12 cellular contexts compared by ENCODE assay signal in the genomic region with DNA sequence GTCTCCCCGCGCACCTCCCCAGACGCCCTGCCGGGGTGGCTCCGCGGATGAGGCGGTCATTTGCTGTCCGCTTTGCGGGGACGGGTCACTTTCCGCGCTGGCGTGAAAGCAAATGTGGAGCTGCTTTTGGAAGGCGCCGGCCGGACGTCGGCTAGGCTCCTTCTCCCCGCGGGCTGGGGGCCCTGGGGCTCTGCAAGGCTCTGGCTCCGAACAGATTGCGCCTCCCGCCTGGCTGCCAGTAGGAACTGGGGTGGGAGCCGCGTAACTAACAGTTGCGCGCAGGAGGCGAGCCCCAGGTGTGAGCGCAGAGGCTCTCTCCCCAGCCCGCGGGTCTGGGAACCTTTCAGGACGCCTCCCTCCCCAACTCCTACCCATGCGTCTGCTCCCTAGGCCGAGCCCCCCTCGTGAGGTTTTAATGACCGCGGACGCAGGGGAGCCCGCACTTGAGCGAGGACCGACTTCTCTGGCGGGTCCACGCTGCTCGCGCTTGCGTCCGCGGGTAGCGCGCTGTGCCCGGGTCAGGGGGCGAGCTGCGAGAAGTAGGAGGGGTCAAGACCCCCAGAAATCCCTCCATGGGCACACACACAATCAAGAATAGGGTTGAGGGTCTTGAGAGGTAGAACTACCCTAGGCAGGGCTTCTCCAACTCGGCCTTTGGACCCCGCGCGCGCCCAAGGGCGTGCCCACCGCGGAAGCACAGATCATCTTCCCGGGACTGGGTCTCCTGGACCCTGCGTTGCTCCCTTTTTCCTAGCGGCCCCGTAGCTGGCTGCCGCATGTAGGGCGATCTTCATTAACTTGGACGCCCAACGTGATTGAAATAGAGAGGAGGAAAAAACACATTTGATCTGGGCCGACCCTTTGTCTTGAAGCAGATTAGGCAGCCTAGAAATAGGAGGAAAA.
DNase-seq lines count a peak whose midpoint lies in the region; ATAC-seq and TF ChIP-seq lines count a peak whose summit lies in the region.
"Had no signal": no experiment of that assay in that cellular context is flagged by ENCODE, and none has a peak within 500 bp of the region (broad histone marks: within the 10 kb centered on the region; RNA-seq: fewer than 3 reads in every experiment).

No MANE protein-coding gene starts in this region.

- no peak for TF ChIP-seq EP300 in ovary (IDR thresholded peaks at IDR 0.05)

- peak; percentile 49 for ATAC-seq in foreskin keratinocyte
- no peak for ATAC-seq in activated T-cell treated with anti-CD3 and anti-CD28 coated beads, Interleukin-2, amount 50 U/mL, for 72 hours (replicated peaks in 1 of 2)
- no peak for ATAC-seq in left ventricle myocardium superior
- ATAC-seq: natural killer cell had no signal

- H3K9me3 ChIP-seq in AG04450 (ENCODE audit: control insufficient read depth, insufficient read depth, low read length): no peaks in the 10 kb centered on the region
- no peaks in the 10 kb centered on the region for H3K9me3 ChIP-seq in NT2/D1 (ENCODE audit: insufficient read depth, low read length)
- no peaks in the 10 kb centered on the region for H3K9me3 ChIP-seq in ovary

- H3K27me3 ChIP-seq in AG04450 (ENCODE audit: control insufficient read depth, insufficient read depth, low read length): no peaks in the 10 kb centered on the region
- peaks cover 74% of the 10 kb centered on the region for H3K27me3 ChIP-seq in NT2/D1 (ENCODE audit: insufficient read depth, insufficient read length)
- peaks cover 78% of the 10 kb centered on the region for H3K27me3 ChIP-seq in foreskin keratinocyte
- no peaks in the 10 kb centered on the region for H3K27me3 ChIP-seq in ovary

- H3K27me3 Mint-ChIP-seq in activated T-cell treated with anti-CD3 and anti-CD28 coated beads, Interleukin-2, amount 50 U/mL, for 72 hours (ENCODE audit: low read depth): peaks cover 42% of the 10 kb centered on the region

- no peak overlapping the region for H3K4me3 Mint-ChIP-seq in activated T-cell treated with anti-CD3 and anti-CD28 coated beads, Interleukin-2, amount 50 U/mL, for 72 hours
- H3K4me3 Mint-ChIP-seq: natural killer cell; T-helper 1 cell treated with Interleukin-12 subunit alpha and Interleukin-12 subunit beta and Interleukin-4 antibody, amounts not matched to agents 30 μg/mL and 1 μg/mL, for 36 hours had no signal

- no peaks in the 10 kb centered on the region for H3K9me3 Mint-ChIP-seq in activated T-cell treated with anti-CD3 and anti-CD28 coated beads, Interleukin-2, amount 50 U/mL, for 72 hours
- H3K9me3 Mint-ChIP-seq: natural killer cell; T-helper 1 cell treated with Interleukin-12 subunit alpha and Interleukin-12 subunit beta and Interleukin-4 antibody, amounts not matched to agents 30 μg/mL and 1 μg/mL, for 36 hours had no signal

- H3K4me3 ChIP-seq in AG04450 (ENCODE audit: low read depth, low read length) (peak overlapping the region; percentile 62), NT2/D1 (ENCODE audit: insufficient read length, low read depth) (peak overlapping the region; percentile 45), ovary (peak overlapping the region; percentile 50)

- DNase-seq in AG04450 (ENCODE audit: low read depth, low spot score) (no peak), NT2/D1 (ENCODE audit: low read depth, low spot score) (no peak), foreskin keratinocyte (no peak), ovary (peak; percentile 46 to 73 (median 62)), HT-29 (ENCODE audit: low spot score) (no peak), left ventricle myocardium superior (no peak)
- no peak for DNase-seq in activated T-cell treated with anti-CD3 and anti-CD28 coated beads, Interleukin-2, amount 50 U/mL, for 72 hours
- DNase-seq in stimulated activated CD4-positive, alpha-beta T cell treated with anti-CD3 and anti-CD28 coated beads, Interleukin-2, amount 100 ng/mL, for 48 hours: no peak
- DNase-seq: activated T-cell treated with anti-CD3 and anti-CD28 coated beads, Interleukin-2, amount 50 U/mL, for 1 hour; natural killer cell had no signal

- H3K27ac ChIP-seq in AG04450 (ENCODE audit: low read depth, low read length) (peak overlapping the region; percentile 90), foreskin keratinocyte (no peak overlapping the region), ovary (peak overlapping the region; percentile 81 to 99)
- H3K27ac ChIP-seq: BLaER1 treated with 17β-estradiol and CSF1 and Interleukin-3, amounts not matched to agents 10 nM and 100 nM had no signal

- no peak for TF ChIP-seq POLR2A in ovary (IDR thresholded peaks at IDR 0.05)

- H3K36me3 ChIP-seq in NT2/D1 (ENCODE audit: insufficient read depth, insufficient read length, low read length) (no peaks in the 10 kb centered on the region), ovary (no peaks in the 10 kb centered on the region)
- H3K36me3 ChIP-seq: BLaER1 treated with 17β-estradiol and CSF1 and Interleukin-3, amounts not matched to agents 10 nM and 100 nM had no signal

- TF ChIP-seq CTCF in AG04450 (IDR thresholded peaks at IDR 0.05; ENCODE audit: low read depth, low read length): no peak
- no peak for TF ChIP-seq CTCF in foreskin keratinocyte (conservative IDR thresholded peaks at IDR 0.05)
- no peak for TF ChIP-seq CTCF in ovary (IDR thresholded peaks at IDR 0.05)

- peak overlapping the region; percentile 61 for H3K9ac ChIP-seq in NT2/D1 (ENCODE audit: insufficient read length, low read depth)
- H3K9ac ChIP-seq: BLaER1 treated with 17β-estradiol and CSF1 and Interleukin-3, amounts not matched to agents 10 nM and 100 nM had no signal

- no peaks in the 10 kb centered on the region for H3K36me3 Mint-ChIP-seq in activated T-cell treated with anti-CD3 and anti-CD28 coated beads, Interleukin-2, amount 50 U/mL, for 72 hours (ENCODE audit: insufficient read depth in 2 of 2)
- H3K36me3 Mint-ChIP-seq: natural killer cell had no signal

- POLR2A ChIA-PET in AG04450 (lab: Yijun Ruan, JAX): interaction anchor here (0.7 kb wide), 1 partner anchor 146 kb away, joined by 3 read pairs; no protein-coding TSS in a partner anchor

- CTCF ChIA-PET in AG04450 (lab: Charles Lee): interaction anchor here (0.8 kb wide), 1 partner anchor 1069 kb away, joined by 4 read pairs; no protein-coding TSS in a partner anchor

- H3K27ac Mint-ChIP-seq in activated T-cell treated with anti-CD3 and anti-CD28 coated beads, Interleukin-2, amount 50 U/mL, for 72 hours: no peak overlapping the region
- H3K27ac Mint-ChIP-seq: natural killer cell had no signal

- no peaks in the 10 kb centered on the region for H3K4me1 Mint-ChIP-seq in activated T-cell treated with anti-CD3 and anti-CD28 coated beads, Interleukin-2, amount 50 U/mL, for 72 hours (ENCODE audit: low read depth)
- H3K4me1 Mint-ChIP-seq: natural killer cell had no signal

- 2 to 12% (median 10%) methylated on average over 70 of the region's 70 CpGs for WGBS in ovary, 3 donors

- H3K4me1 ChIP-seq in NT2/D1 (ENCODE audit: insufficient read depth, insufficient read length): no peaks in the 10 kb centered on the region
- no peaks in the 10 kb centered on the region for H3K4me1 ChIP-seq in foreskin keratinocyte
- peaks cover 3% of the 10 kb centered on the region for H3K4me1 ChIP-seq in ovary (ENCODE audit: insufficient read depth)
- H3K4me1 ChIP-seq: BLaER1 treated with 17β-estradiol and CSF1 and Interleukin-3, amounts not matched to agents 10 nM and 100 nM had no signal

- intact Hi-C loops in ovary (cut with DNase I): loop anchor here in 3 of 4 donors (2.0 to 10.0 kb wide), 3 partner anchors 109 to 123 kb away; no protein-coding TSS in a partner anchor
- intact Hi-C loops in left ventricle myocardium superior (cut with micrococcal nuclease): no loop called here

Comparison
In these comparisons a context has a peak if more than half of its experiments do, and no peak if none do; other contexts are left out.
1. DNase-seq: peak in ovary (5 of 5); none in AG04450 (single experiment), NT2/D1 (single experiment), foreskin keratinocyte (0 of 2), activated T-cell treated with anti-CD3 and anti-CD28 coated beads, Interleukin-2, amount 50 U/mL, for 72 hours (0 of 2), stimulated activated CD4-positive, alpha-beta T cell treated with anti-CD3 and anti-CD28 coated beads, Interleukin-2, amount 100 ng/mL, for 48 hours (0 of 2), HT-29 (single experiment) and left ventricle myocardium superior (single experiment).
2. Peak in every context shown above with its lines, with median percentiles within 50 percentile points of each other: H3K4me3 ChIP-seq.